In the genomic region with DNA sequence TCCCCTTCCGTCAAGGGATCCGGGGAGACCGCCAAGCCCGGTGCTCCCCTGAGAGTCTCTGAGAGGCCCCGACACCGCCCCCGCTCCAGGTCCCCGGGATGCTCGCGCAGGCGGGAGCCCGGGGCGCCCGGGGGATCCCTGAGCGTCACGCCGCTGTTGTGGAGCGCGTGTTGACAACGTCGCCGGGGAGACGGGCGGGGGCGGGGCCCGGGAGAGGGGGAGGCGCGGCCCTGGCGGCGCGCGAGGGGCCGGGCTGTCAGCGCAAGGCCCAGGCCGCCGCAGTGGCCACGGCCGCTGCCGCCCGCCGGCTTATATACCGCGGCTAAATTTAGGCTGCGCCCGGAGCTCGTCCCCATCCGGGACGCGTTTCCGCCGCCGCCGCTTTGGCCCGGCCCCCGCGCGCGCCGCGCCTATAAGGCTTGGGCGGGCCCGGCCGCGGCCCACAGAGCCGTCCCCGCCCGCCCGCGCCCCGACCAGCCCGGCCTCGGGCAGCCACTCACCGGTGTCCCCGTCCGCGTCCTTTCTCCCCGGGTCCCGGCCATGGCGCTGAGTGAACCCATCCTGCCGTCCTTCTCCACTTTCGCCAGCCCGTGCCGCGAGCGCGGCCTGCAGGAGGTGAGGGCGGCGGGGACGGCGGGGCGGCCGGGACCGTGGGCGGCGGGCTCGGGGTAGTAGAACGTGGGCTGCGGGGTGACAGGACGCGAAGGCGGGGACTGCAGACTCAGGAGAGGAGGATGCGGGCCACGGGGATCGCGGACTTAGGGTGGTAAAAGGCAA, we compare ENCODE assay signal across 8 cellular contexts. TPM values are rescaled to one million over a fixed set of nuclear protein-coding genes. Genes with fewer than 3 reads are reported as not detected.
A peak's percentile ranks its signal among the peaks of the same experiment; 100 is the strongest.
DNase-seq lines count a peak whose midpoint lies in the region; ATAC-seq and TF ChIP-seq lines count a peak whose summit lies in the region.

A gene (plus strand): TSS at position 443 of the 777 bp plus-strand sequence. CDS start 98 bp downstream, at position 541.

- H3K36me3 ChIP-seq in BJ (ENCODE audit: control insufficient read depth, insufficient read depth, low read length): peaks cover 6% of the 10 kb centered on the region
- no peaks in the 10 kb centered on the region for H3K36me3 ChIP-seq in Panc1 (ENCODE audit: control insufficient read depth, insufficient read depth, low read length)

- peaks cover 19% of the 10 kb centered on the region for H3K27me3 Mint-ChIP-seq in activated T-helper 1 cell treated with anti-CD3 and anti-CD28 coated beads, Interleukin-12 subunit alpha, Interleukin-12 subunit beta, Interleukin-2, Interleukin-4 antibody, amounts not matched to agents 30 ng/mL and 10 ng/mL and 1 ng/mL, durations not matched to agents 14 hours and 24 hours and 36 hours (ENCODE audit: insufficient read depth)
- peaks cover 0 to 4% of the 10 kb centered on the region in 2 donors for H3K27me3 Mint-ChIP-seq in natural killer cell (ENCODE audit: low read depth in 2 of 2)
- H3K27me3 Mint-ChIP-seq in stimulated activated naive B cell treated with anti-CD40 and anti-IgM and Interleukin-4, amounts not matched to agents 10 μg/mL and 1 μg/mL and 100 μg/mL, for 72 hours: peaks cover 0 to 8% of the 10 kb centered on the region in 2 donors

- in situ Hi-C loops in Panc1 (cut with HindIII; ENCODE audit: low pct_unique_long_range_greater_than_20kb, low sequenced_read_pairs): no loop called here

- peak; percentile 88 for TF ChIP-seq POLR2A in GM19193 (IDR thresholded peaks at IDR 0.05; ENCODE audit: extremely low read depth, insufficient read depth, insufficient read length)

- H3K27ac ChIP-seq in Panc1 (ENCODE audit: low read length): 0 out of 2 replicates have a peak within 1 kb of the TSS, but pooled peaks have one; percentile 6

- intact Hi-C loops in Panc1 (cut with micrococcal nuclease; ENCODE audit: unreplicated experiment): loop anchor here (10.0 kb wide), 1 partner anchor 80 kb away; no protein-coding TSS in a partner anchor
- intact Hi-C loops in activated T-helper 1 cell treated with anti-CD3 and anti-CD28 coated beads, Interleukin-12 subunit alpha, Interleukin-12 subunit beta, Interleukin-2, Interleukin-4 antibody, amounts not matched to agents 30 ng/mL and 10 ng/mL and 1 ng/mL, durations not matched to agents 14 hours and 24 hours and 36 hours (cut with micrococcal nuclease): loop anchor here (1.0 kb wide), 2 partner anchors 41 to 213 kb away; a partner anchor contains a TSS
- intact Hi-C loops in natural killer cell (cut with micrococcal nuclease): loop anchor here (5.0 kb wide), 2 partner anchors 113 to 247 kb away; a partner anchor contains a TSS

- peak within 1 kb of the TSS; percentile 29 for H3K27ac Mint-ChIP-seq in activated T-helper 1 cell treated with anti-CD3 and anti-CD28 coated beads, Interleukin-12 subunit alpha, Interleukin-12 subunit beta, Interleukin-2, Interleukin-4 antibody, amounts not matched to agents 30 ng/mL and 10 ng/mL and 1 ng/mL, durations not matched to agents 14 hours and 24 hours and 36 hours
- peak within 1 kb of the TSS; percentile 98 to 99 for H3K27ac Mint-ChIP-seq in natural killer cell
- H3K27ac Mint-ChIP-seq in stimulated activated naive B cell treated with anti-CD40 and anti-IgM and Interleukin-4, amounts not matched to agents 10 μg/mL and 1 μg/mL and 100 μg/mL, for 72 hours: peak within 1 kb of the TSS; percentile 91

- H3K4me1 ChIP-seq in Panc1 (ENCODE audit: control insufficient read depth, insufficient read depth, low read length): peaks cover 12% of the 10 kb centered on the region; the same call in 1 of the 2 replicates

- TF ChIP-seq CTCF in BJ (IDR thresholded peaks at IDR 0.05; ENCODE audit: insufficient read depth, low read depth, low read length) (no peak), Panc1 (IDR thresholded peaks at IDR 0.05) (no peak), natural killer cell (IDR thresholded peaks at IDR 0.05) (no peak)

- H3K27me3 ChIP-seq in BJ (ENCODE audit: control insufficient read depth, insufficient read depth, low read length): no peaks in the 10 kb centered on the region; the same call in 1 of the 2 replicates
- no peaks in the 10 kb centered on the region for H3K27me3 ChIP-seq in Panc1 (ENCODE audit: control insufficient read depth, insufficient read depth, low read length)

- CTCF ChIA-PET in BJ (lab: Yijun Ruan, JAX): interaction anchor here (0.6 to 1.2 kb wide), 7 partner anchors 12 to 68 kb away, joined by 3 read pairs; no protein-coding TSS in a partner anchor
- CTCF ChIA-PET in Panc1 (lab: Charles Lee): no interaction called here

- H3K4me3 ChIP-seq in BJ (ENCODE audit: low read depth, low read length) (peak within 1 kb of the TSS; percentile 68), Panc1 (ENCODE audit: low read depth in 2 of 2, low read length in 2 of 2) (peak within 1 kb of the TSS; percentile 56 to 58)

- DNase-seq in BJ (ENCODE audit: low read depth): peak; percentile 64
- no peak for DNase-seq in Panc1 (ENCODE audit: low read depth, low spot score)
- peak; percentile 91 for DNase-seq in activated T-helper 1 cell treated with anti-CD3 and anti-CD28 coated beads, Interleukin-12 subunit alpha, Interleukin-12 subunit beta, Interleukin-2, Interleukin-4 antibody, amounts not matched to agents 30 ng/mL and 10 ng/mL and 1 ng/mL, durations not matched to agents 14 hours and 24 hours and 36 hours (ENCODE audit: low spot score)
- DNase-seq in fibroblast of peridontal ligament (ENCODE audit: extremely low read depth): peak; percentile 88
- DNase-seq in natural killer cell: peak; percentile 97
- peak; percentile 83 for DNase-seq in stimulated activated naive B cell treated with anti-CD40 and anti-IgM and Interleukin-4, amounts not matched to agents 10 μg/mL and 1 μg/mL and 100 μg/mL, for 72 hours

- H3K4me3 Mint-ChIP-seq in activated T-helper 1 cell treated with anti-CD3 and anti-CD28 coated beads, Interleukin-12 subunit alpha, Interleukin-12 subunit beta, Interleukin-2, Interleukin-4 antibody, amounts not matched to agents 30 ng/mL and 10 ng/mL and 1 ng/mL, durations not matched to agents 14 hours and 24 hours and 36 hours: peak within 1 kb of the TSS; percentile 42
- H3K4me3 Mint-ChIP-seq in natural killer cell: peak within 1 kb of the TSS; percentile 81
- peak within 1 kb of the TSS; percentile 77 to 83 for H3K4me3 Mint-ChIP-seq in stimulated activated naive B cell treated with anti-CD40 and anti-IgM and Interleukin-4, amounts not matched to agents 10 μg/mL and 1 μg/mL and 100 μg/mL, for 72 hours

- POLR2A ChIA-PET in BJ (lab: Charles Lee): interaction anchor here (1.0 kb wide), 2 partner anchors 8 to 14 kb away, joined by 9 to 15 read pairs; no protein-coding TSS in a partner anchor
- POLR2A ChIA-PET in Panc1 (lab: Charles Lee): no interaction called here

- no peaks in the 10 kb centered on the region for H3K9me3 ChIP-seq in Panc1 (ENCODE audit: control insufficient read depth, insufficient read depth, low read depth, low read length)

- H3K9me3 Mint-ChIP-seq in activated T-helper 1 cell treated with anti-CD3 and anti-CD28 coated beads, Interleukin-12 subunit alpha, Interleukin-12 subunit beta, Interleukin-2, Interleukin-4 antibody, amounts not matched to agents 30 ng/mL and 10 ng/mL and 1 ng/mL, durations not matched to agents 14 hours and 24 hours and 36 hours: no peaks in the 10 kb centered on the region
- H3K9me3 Mint-ChIP-seq in natural killer cell: no peaks in the 10 kb centered on the region
- no peaks in the 10 kb centered on the region for H3K9me3 Mint-ChIP-seq in stimulated activated naive B cell treated with anti-CD40 and anti-IgM and Interleukin-4, amounts not matched to agents 10 μg/mL and 1 μg/mL and 100 μg/mL, for 72 hours

- no TSS peak for BruUV-seq in Panc1 (replicated peaks; lab: Mats Ljungman, UMichigan)

- H3K36me3 Mint-ChIP-seq in activated T-helper 1 cell treated with anti-CD3 and anti-CD28 coated beads, Interleukin-12 subunit alpha, Interleukin-12 subunit beta, Interleukin-2, Interleukin-4 antibody, amounts not matched to agents 30 ng/mL and 10 ng/mL and 1 ng/mL, durations not matched to agents 14 hours and 24 hours and 36 hours (ENCODE audit: low read depth): peaks cover 22% of the 10 kb centered on the region
- peaks cover 23% of the 10 kb centered on the region for H3K36me3 Mint-ChIP-seq in natural killer cell
- H3K36me3 Mint-ChIP-seq in stimulated activated naive B cell treated with anti-CD40 and anti-IgM and Interleukin-4, amounts not matched to agents 10 μg/mL and 1 μg/mL and 100 μg/mL, for 72 hours: peaks cover 9 to 16% of the 10 kb centered on the region in 2 donors

- ATAC-seq in HG03439 (IDR thresholded peaks at IDR 0.05; ENCODE audit: unreplicated experiment) (peak; percentile 59), Panc1 (peak; percentile 90), natural killer cell (peak; percentile 61 to 84 (median 77))
- ATAC-seq in stimulated activated naive B cell treated with anti-CD40 and anti-IgM and Interleukin-4, amounts not matched to agents 10 μg/mL and 1 μg/mL and 100 μg/mL, for 72 hours (replicated peaks): peak; percentile 63 to 70

- H3K4me1 Mint-ChIP-seq in activated T-helper 1 cell treated with anti-CD3 and anti-CD28 coated beads, Interleukin-12 subunit alpha, Interleukin-12 subunit beta, Interleukin-2, Interleukin-4 antibody, amounts not matched to agents 30 ng/mL and 10 ng/mL and 1 ng/mL, durations not matched to agents 14 hours and 24 hours and 36 hours (ENCODE audit: low read depth): peaks cover 35% of the 10 kb centered on the region
- peaks cover 22 to 35% of the 10 kb centered on the region in 2 donors for H3K4me1 Mint-ChIP-seq in natural killer cell
- H3K4me1 Mint-ChIP-seq in stimulated activated naive B cell treated with anti-CD40 and anti-IgM and Interleukin-4, amounts not matched to agents 10 μg/mL and 1 μg/mL and 100 μg/mL, for 72 hours: peaks cover 34 to 70% of the 10 kb centered on the region in 2 donors

RNA-seq across cellular contexts. Expression of the gene that starts here (rescaled TPM):
- 1.7 and 1.8 TPM in 2 replicates for polyA plus RNA-seq in BJ (2011; rRNA removed)
- 2.3 and 2.6 TPM in 2 replicates for polyA minus RNA-seq in BJ (2011; rRNA and poly(A)+ RNA removed)
- 3.5 TPM for total RNA-seq in Panc1 (2021; ENCODE audit: unreplicated experiment)
- polyA plus RNA-seq in Panc1 (2012; ENCODE audit: insufficient read length): 8.4 TPM
- 5.7 TPM in 2 replicates for total RNA-seq in activated T-helper 1 cell treated with anti-CD3 and anti-CD28 coated beads, Interleukin-12 subunit alpha, Interleukin-12 subunit beta, Interleukin-2, Interleukin-4 antibody, amounts not matched to agents 30 ng/mL and 10 ng/mL and 1 ng/mL, durations not matched to agents 14 hours and 24 hours and 36 hours
- 100 to 1,000 TPM; 246 to 645 (median 377) TPM for total RNA-seq in natural killer cell

Comparison
In these comparisons a context has a peak if more than half of its experiments do, and no peak if none do; other contexts are left out.
1. RNA of the gene that starts here (total RNA-seq): 246 to 645 TPM in natural killer cell; 5.7 TPM in activated T-helper 1 cell treated with anti-CD3 and anti-CD28 coated beads, Interleukin-12 subunit alpha, Interleukin-12 subunit beta, Interleukin-2, Interleukin-4 antibody, amounts not matched to agents 30 ng/mL and 10 ng/mL and 1 ng/mL, durations not matched to agents 14 hours and 24 hours and 36 hours and 3.5 TPM in Panc1 (single experiment); every median in the first group is over 10 times any median in the second.
2. H3K27ac Mint-ChIP-seq: peak in every context shown above with its lines; median percentile 98 in natural killer cell; 91 in stimulated activated naive B cell treated with anti-CD40 and anti-IgM and Interleukin-4, amounts not matched to agents 10 μg/mL and 1 μg/mL and 100 μg/mL, for 72 hours; 29 in activated T-helper 1 cell treated with anti-CD3 and anti-CD28 coated beads, Interleukin-12 subunit alpha, Interleukin-12 subunit beta, Interleukin-2, Interleukin-4 antibody, amounts not matched to agents 30 ng/mL and 10 ng/mL and 1 ng/mL, durations not matched to agents 14 hours and 24 hours and 36 hours.
3. Peak in every context shown above with its lines, with median percentiles within 50 percentile points of each other: ATAC-seq and H3K4me3 Mint-ChIP-seq.